12 cellular contexts compared by ENCODE assay signal in genomic region chr11:62399172-62399867, GRCh38. TPM values are rescaled to one million over a fixed set of nuclear protein-coding genes. Genes with fewer than 3 reads are reported as not detected.
DNase-seq lines count a peak whose midpoint lies in the region; ATAC-seq and TF ChIP-seq lines count a peak whose summit lies in the region.
"Had no signal": no experiment of that assay in that cellular context is flagged by ENCODE, and none has a peak within 500 bp of the region (broad histone marks: within the 10 kb centered on the region; RNA-seq: fewer than 3 reads in every experiment).

No MANE protein-coding gene starts in this region.

- H3K4me1 Mint-ChIP-seq in IgD-negative memory B cell: peaks cover 2 to 7% (median 5%) of the 10 kb centered on the region in 3 donors
- H3K4me1 Mint-ChIP-seq in brain: peaks cover 76% of the 10 kb centered on the region
- H3K4me1 Mint-ChIP-seq in stimulated activated memory B cell treated with anti-CD40 and anti-IgM and Interleukin-4, amounts not matched to agents 10 μg/mL and 1 μg/mL and 100 μg/mL, for 72 hours: peaks cover 10% of the 10 kb centered on the region

- peak overlapping the region in 2 of 5 donors; percentile 23 to 38 for H3K9ac ChIP-seq in subcutaneous abdominal adipose tissue (ENCODE audit: low read length in 5 of 5)

- no peak overlapping the region for H3K4me3 ChIP-seq in subcutaneous abdominal adipose tissue (ENCODE audit: low read depth in 1 of 5, low read length in 5 of 5)

- H3K27me3 Mint-ChIP-seq in IgD-negative memory B cell (peaks cover 2% of the 10 kb centered on the region), brain (peaks cover 4% of the 10 kb centered on the region)
- H3K27me3 Mint-ChIP-seq in stimulated activated memory B cell treated with anti-CD40 and anti-IgM and Interleukin-4, amounts not matched to agents 10 μg/mL and 1 μg/mL and 100 μg/mL, for 72 hours: peaks cover 36% of the 10 kb centered on the region
- H3K27me3 Mint-ChIP-seq: central memory CD8-positive, alpha-beta T cell had no signal

- peaks cover 24 to 71% (median 67%) of the 10 kb centered on the region in 5 donors for H3K4me1 ChIP-seq in subcutaneous abdominal adipose tissue (ENCODE audit: control insufficient read depth in 5 of 5, insufficient read depth in 5 of 5, low read length in 5 of 5)

- H3K36me3 Mint-ChIP-seq in IgD-negative memory B cell (peaks cover 5% of the 10 kb centered on the region), brain (no peaks in the 10 kb centered on the region)
- no peaks in the 10 kb centered on the region for H3K36me3 Mint-ChIP-seq in stimulated activated memory B cell treated with anti-CD40 and anti-IgM and Interleukin-4, amounts not matched to agents 10 μg/mL and 1 μg/mL and 100 μg/mL, for 72 hours

- H3K4me3 Mint-ChIP-seq in IgD-negative memory B cell: no peak overlapping the region
- peak overlapping the region in 1 of 5 experiments; percentile 54 for H3K4me3 Mint-ChIP-seq in brain
- H3K4me3 Mint-ChIP-seq in stimulated activated memory B cell treated with anti-CD40 and anti-IgM and Interleukin-4, amounts not matched to agents 10 μg/mL and 1 μg/mL and 100 μg/mL, for 72 hours: no peak overlapping the region
- H3K4me3 Mint-ChIP-seq: central memory CD8-positive, alpha-beta T cell had no signal

- H3K27me3 ChIP-seq in subcutaneous abdominal adipose tissue (ENCODE audit: control insufficient read depth in 5 of 5, insufficient read depth in 4 of 5, low read length in 5 of 5): no peaks in the 10 kb centered on the region

- H3K27ac Mint-ChIP-seq in IgD-negative memory B cell (peak overlapping the region in 2 of 3 donors; percentile 57 to 63), brain (peak overlapping the region in 4 of 5 experiments; percentile 60 to 96 (median 94))
- H3K27ac Mint-ChIP-seq in stimulated activated memory B cell treated with anti-CD40 and anti-IgM and Interleukin-4, amounts not matched to agents 10 μg/mL and 1 μg/mL and 100 μg/mL, for 72 hours: no peak overlapping the region

- TF ChIP-seq CTCF in brain (conservative IDR thresholded peaks at IDR 0.05): no peak

- peak; percentile 39 for DNase-seq in medulla oblongata (ENCODE audit: extremely low spot score)
- DNase-seq in NCI-H69 (lab: John Stamatoyannopoulos, UW): no peak
- DNase-seq in AG20443 (ENCODE audit: low spot score): no peak
- DNase-seq: activated CD8-positive, alpha-beta memory T cell treated with anti-CD3 and anti-CD28 coated beads for 24 hours; KG1; stimulated activated CD4-positive, alpha-beta T cell treated with anti-CD3 and anti-CD28 coated beads, Interleukin-4, amount 100 ng/mL, for 1 hour had no signal

- no peaks in the 10 kb centered on the region for H3K9me3 ChIP-seq in subcutaneous abdominal adipose tissue (ENCODE audit: control insufficient read depth in 5 of 5, low read length in 5 of 5)

- peak overlapping the region; percentile 71 for H3K27ac ChIP-seq in subcutaneous abdominal adipose tissue (ENCODE audit: low read depth, low read length)

- no peaks in the 10 kb centered on the region for H3K36me3 ChIP-seq in subcutaneous abdominal adipose tissue (ENCODE audit: control insufficient read depth in 5 of 5, insufficient read depth in 5 of 5, low read length in 5 of 5)

- ATAC-seq in GM19463 (IDR thresholded peaks at IDR 0.05; ENCODE audit: unreplicated experiment): no peak
- ATAC-seq in stimulated activated memory B cell treated with anti-CD40 and anti-IgM and Interleukin-4, amounts not matched to agents 10 μg/mL and 1 μg/mL and 100 μg/mL, for 72 hours: no peak

- H3K9me3 Mint-ChIP-seq in IgD-negative memory B cell (no peaks in the 10 kb centered on the region), brain (peaks cover 0 to 6% (median 0%) of the 10 kb centered on the region in 5 experiments)
- no peaks in the 10 kb centered on the region for H3K9me3 Mint-ChIP-seq in stimulated activated memory B cell treated with anti-CD40 and anti-IgM and Interleukin-4, amounts not matched to agents 10 μg/mL and 1 μg/mL and 100 μg/mL, for 72 hours
- H3K9me3 Mint-ChIP-seq: central memory CD8-positive, alpha-beta T cell had no signal

RNA-seq across cellular contexts. Expression of gene SCGB1A1, which starts 19.5 kb away (rescaled TPM):
- polyA plus RNA-seq in IgD-negative memory B cell (not detected), brain (ENCODE audit: insufficient read depth, low read depth, low replicate concordance) (24.1 TPM)

Comparison
In these comparisons a context has a peak if more than half of its experiments do, and no peak if none do; other contexts are left out.
1. RNA of gene SCGB1A1, which starts 19.5 kb away (polyA plus RNA-seq): 24.1 TPM in brain (single experiment); not detected in IgD-negative memory B cell (single experiment); every median in the first group is over 10 times any median in the second.